ENCODE assay signal across 1 cellular context in genomic region chr5:140540227-140540626, GRCh38.
TF ChIP-seq lines count a peak whose summit lies in the region.

No MANE protein-coding gene starts in this region.

TF ChIP-seq in IMR-90, 13 proteins besides CTCF, POLR2A, EP300 and RAD21:
- no peak for TF ChIP-seq USF2 (IDR thresholded peaks at IDR 0.05; ENCODE audit: low read depth, low read length)
- no peak for TF ChIP-seq BHLHE40 (IDR thresholded peaks at IDR 0.05; ENCODE audit: low read depth, low read length)
- TF ChIP-seq ELK1 (IDR thresholded peaks at IDR 0.05; ENCODE audit: borderline replicate concordance, low read depth, low read length) = no peak
- no peak for TF ChIP-seq SMC3 (IDR thresholded peaks at IDR 0.05; ENCODE audit: low read depth, low read length)
- TF ChIP-seq MXI1 (IDR thresholded peaks at IDR 0.05; ENCODE audit: borderline replicate concordance, low read depth, low read length) = no peak
- no peak for TF ChIP-seq CHD1 (IDR thresholded peaks at IDR 0.05; ENCODE audit: low read depth, low read length)
- no peak for TF ChIP-seq MAZ (IDR thresholded peaks at IDR 0.05; ENCODE audit: borderline replicate concordance, low read depth, low read length)
- no peak for TF ChIP-seq CEBPB (IDR thresholded peaks at IDR 0.05; ENCODE audit: low read depth, low read length)
- no peak for TF ChIP-seq RCOR1 (IDR thresholded peaks at IDR 0.05; ENCODE audit: insufficient replicate concordance, low read length)
- TF ChIP-seq FOS (IDR thresholded peaks at IDR 0.05; ENCODE audit: low read depth, low read length) = no peak
- TF ChIP-seq RFX5 (IDR thresholded peaks at IDR 0.05; ENCODE audit: low read depth, low read length) = no peak
- no peak for TF ChIP-seq NFE2L2 (IDR thresholded peaks at IDR 0.05; ENCODE audit: low read depth, low read length)
